In genomic region chr6:5942591-5942990, GRCh38 we compare ENCODE assay signal across 15 cellular contexts.
"Had no signal": no experiment of that assay in that cellular context is flagged by ENCODE, and none has a peak within 500 bp of the region (broad histone marks: within the 10 kb centered on the region; RNA-seq: fewer than 3 reads in every experiment).

No MANE protein-coding gene starts in this region.

- ATAC-seq: left lobe of liver; stimulated activated memory B cell treated with anti-CD40 and anti-IgM and Interleukin-4, amounts not matched to agents 10 μg/mL and 1 μg/mL and 100 μg/mL, for 72 hours had no signal

- DNase-seq: activated CD4-positive, alpha-beta T cell treated with anti-CD3 and anti-CD28 coated beads, Interleukin-2, amount 50 U/mL, for 48 hours; activated gamma-delta T cell treated with Interleukin-2 at 50 U/mL for 16 hours; activated naive CD8-positive, alpha-beta T cell treated with anti-CD3 and anti-CD28 coated beads for 36 hours; amygdala; colonic mucosa; endodermal cell; foreskin melanocyte; hypothalamus; sigmoid colon; spleen; stimulated activated CD4-positive, alpha-beta T cell treated with anti-CD3 and anti-CD28 coated beads, Interleukin-4, amount 100 ng/mL, for 4 hours; testis; upper lobe of left lung had no signal
